In the genomic region with DNA sequence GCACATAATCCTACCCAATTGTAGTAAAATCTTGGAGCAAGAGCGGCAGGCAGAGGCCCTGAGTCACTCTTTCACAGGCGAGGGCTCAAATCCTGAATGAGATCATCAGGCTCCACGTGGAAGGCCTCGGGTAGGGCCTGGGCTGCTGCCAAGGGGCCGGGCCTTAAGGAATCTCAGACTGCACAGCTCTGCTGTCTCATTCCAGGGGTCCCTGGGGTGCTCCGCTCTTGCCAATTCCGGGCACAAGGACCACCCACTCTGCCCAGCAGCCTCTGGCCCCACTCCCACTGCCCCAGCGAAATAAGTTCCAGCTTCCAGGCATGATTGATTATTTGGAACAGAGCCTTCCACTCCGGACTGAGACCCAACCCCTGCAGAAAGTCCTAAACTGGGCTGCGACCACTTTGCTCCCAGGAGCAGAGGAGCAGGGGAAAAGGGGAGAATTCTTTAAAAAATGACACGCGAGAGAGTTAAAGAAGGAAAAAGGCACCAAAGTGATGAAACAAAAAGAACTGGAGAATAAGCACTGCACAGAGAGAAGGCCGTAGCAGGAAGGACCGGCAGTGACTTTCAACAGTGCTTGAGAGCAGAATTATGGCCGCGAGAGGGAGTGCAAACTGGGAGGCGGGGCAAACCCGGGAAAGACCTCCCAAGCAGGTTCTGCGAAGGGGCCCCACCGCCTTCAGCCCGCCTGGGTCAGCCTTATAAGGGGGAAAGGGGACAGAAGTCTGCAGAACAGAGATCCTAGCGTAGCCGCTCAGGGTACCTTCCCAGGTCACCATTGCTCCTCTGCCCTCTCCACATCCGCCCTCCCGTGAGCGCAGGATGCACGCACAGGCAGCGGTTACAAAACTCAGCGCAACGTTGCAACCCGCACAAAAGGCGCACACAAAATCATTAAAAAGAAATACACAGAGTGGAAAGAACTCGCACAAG, we compare ENCODE assay signal across 2 cellular contexts.
TF ChIP-seq lines count a peak whose summit lies in the region.

No MANE protein-coding gene starts in this region.

TF ChIP-seq in SK-N-SH, 30 proteins besides CTCF, POLR2A, EP300 and RAD21 (continued from another document):
- TF ChIP-seq, protein P1, sequence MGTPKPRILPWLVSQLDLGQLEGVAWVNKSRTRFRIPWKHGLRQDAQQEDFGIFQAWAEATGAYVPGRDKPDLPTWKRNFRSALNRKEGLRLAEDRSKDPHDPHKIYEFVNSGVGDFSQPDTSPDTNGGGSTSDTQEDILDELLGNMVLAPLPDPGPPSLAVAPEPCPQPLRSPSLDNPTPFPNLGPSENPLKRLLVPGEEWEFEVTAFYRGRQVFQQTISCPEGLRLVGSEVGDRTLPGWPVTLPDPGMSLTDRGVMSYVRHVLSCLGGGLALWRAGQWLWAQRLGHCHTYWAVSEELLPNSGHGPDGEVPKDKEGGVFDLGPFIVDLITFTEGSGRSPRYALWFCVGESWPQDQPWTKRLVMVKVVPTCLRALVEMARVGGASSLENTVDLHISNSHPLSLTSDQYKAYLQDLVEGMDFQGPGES (IDR thresholded peaks at IDR 0.05; ENCODE audit: low read depth, low read length), result no peak
- TF ChIP-seq YY1 (IDR thresholded peaks at IDR 0.05; ENCODE audit: low read depth) (peak; percentile 39; the same call in 1 of the 2 replicates), ZBTB33 (IDR thresholded peaks at IDR 0.05; ENCODE audit: borderline replicate concordance, low read depth) (0 out of 2 replicates have a peak, but pooled peaks have one; percentile 58), TCF12 (IDR thresholded peaks at IDR 0.05) (peak; percentile 42; the same call in 1 of the 2 replicates), NFIC (IDR thresholded peaks at IDR 0.05; ENCODE audit: borderline replicate concordance) (peak; percentile 81), NRF1 (IDR thresholded peaks at IDR 0.05; ENCODE audit: low read depth, low read length) (no peak), PBX3 (IDR thresholded peaks at IDR 0.05) (peak; percentile 82), RFX5 (IDR thresholded peaks at IDR 0.05; ENCODE audit: low read length) (no peak), EZH2phosphoT487 (IDR thresholded peaks at IDR 0.05; ENCODE audit: borderline replicate concordance, low read depth) (no peak), USF1 (IDR thresholded peaks at IDR 0.05; ENCODE audit: borderline replicate concordance, low read depth) (peak; percentile 64), TEAD4 (IDR thresholded peaks at IDR 0.05; ENCODE audit: borderline replicate concordance, insufficient read depth) (0 out of 2 replicates have a peak, but pooled peaks have one; percentile 22), FOSL2 (IDR thresholded peaks at IDR 0.05; ENCODE audit: borderline replicate concordance, low read depth) (peak; percentile 78; the same call in 1 of the 2 replicates), JUND (IDR thresholded peaks at IDR 0.05) (peak; percentile 77)
- TF ChIP-seq, protein P2, sequence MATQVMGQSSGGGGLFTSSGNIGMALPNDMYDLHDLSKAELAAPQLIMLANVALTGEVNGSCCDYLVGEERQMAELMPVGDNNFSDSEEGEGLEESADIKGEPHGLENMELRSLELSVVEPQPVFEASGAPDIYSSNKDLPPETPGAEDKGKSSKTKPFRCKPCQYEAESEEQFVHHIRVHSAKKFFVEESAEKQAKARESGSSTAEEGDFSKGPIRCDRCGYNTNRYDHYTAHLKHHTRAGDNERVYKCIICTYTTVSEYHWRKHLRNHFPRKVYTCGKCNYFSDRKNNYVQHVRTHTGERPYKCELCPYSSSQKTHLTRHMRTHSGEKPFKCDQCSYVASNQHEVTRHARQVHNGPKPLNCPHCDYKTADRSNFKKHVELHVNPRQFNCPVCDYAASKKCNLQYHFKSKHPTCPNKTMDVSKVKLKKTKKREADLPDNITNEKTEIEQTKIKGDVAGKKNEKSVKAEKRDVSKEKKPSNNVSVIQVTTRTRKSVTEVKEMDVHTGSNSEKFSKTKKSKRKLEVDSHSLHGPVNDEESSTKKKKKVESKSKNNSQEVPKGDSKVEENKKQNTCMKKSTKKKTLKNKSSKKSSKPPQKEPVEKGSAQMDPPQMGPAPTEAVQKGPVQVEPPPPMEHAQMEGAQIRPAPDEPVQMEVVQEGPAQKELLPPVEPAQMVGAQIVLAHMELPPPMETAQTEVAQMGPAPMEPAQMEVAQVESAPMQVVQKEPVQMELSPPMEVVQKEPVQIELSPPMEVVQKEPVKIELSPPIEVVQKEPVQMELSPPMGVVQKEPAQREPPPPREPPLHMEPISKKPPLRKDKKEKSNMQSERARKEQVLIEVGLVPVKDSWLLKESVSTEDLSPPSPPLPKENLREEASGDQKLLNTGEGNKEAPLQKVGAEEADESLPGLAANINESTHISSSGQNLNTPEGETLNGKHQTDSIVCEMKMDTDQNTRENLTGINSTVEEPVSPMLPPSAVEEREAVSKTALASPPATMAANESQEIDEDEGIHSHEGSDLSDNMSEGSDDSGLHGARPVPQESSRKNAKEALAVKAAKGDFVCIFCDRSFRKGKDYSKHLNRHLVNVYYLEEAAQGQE (IDR thresholded peaks at IDR 0.05; ENCODE audit: low read depth, low read length), result no peak
- TF ChIP-seq, protein P3, sequence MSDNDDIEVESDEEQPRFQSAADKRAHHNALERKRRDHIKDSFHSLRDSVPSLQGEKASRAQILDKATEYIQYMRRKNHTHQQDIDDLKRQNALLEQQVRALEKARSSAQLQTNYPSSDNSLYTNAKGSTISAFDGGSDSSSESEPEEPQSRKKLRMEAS (IDR thresholded peaks at IDR 0.05; ENCODE audit: low read depth), result peak; percentile 98

TF ChIP-seq in liver, 16 proteins besides CTCF, POLR2A, EP300 and RAD21 (continued from another document):
- TF ChIP-seq ZBTB33 (IDR thresholded peaks at IDR 0.05), result no peak
- no peak for TF ChIP-seq EGR1 (IDR thresholded peaks at IDR 0.05; ENCODE audit: low read depth in 2 of 2)
- TF ChIP-seq, protein P4, sequence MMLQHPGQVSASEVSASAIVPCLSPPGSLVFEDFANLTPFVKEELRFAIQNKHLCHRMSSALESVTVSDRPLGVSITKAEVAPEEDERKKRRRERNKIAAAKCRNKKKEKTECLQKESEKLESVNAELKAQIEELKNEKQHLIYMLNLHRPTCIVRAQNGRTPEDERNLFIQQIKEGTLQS (IDR thresholded peaks at IDR 0.05), result peak; percentile 79
- no peak for TF ChIP-seq FOXA2 (IDR thresholded peaks at IDR 0.05)
- no peak for TF ChIP-seq GABPA (IDR thresholded peaks at IDR 0.05 in 1 of 2, conservative IDR thresholded peaks at IDR 0.05 in 1 of 2)
- no peak for TF ChIP-seq HNF4A (conservative IDR thresholded peaks at IDR 0.05)
- TF ChIP-seq, protein P2 (IDR thresholded peaks at IDR 0.05), result peak; percentile 7
- TF ChIP-seq SP1 (IDR thresholded peaks at IDR 0.05), result no peak
- no peak for TF ChIP-seq HNF4G (IDR thresholded peaks at IDR 0.05)
- no peak for TF ChIP-seq RXRA (IDR thresholded peaks at IDR 0.05)
- TF ChIP-seq YY1 (IDR thresholded peaks at IDR 0.05), result peak; percentile 77
- TF ChIP-seq FOXA1 (IDR thresholded peaks at IDR 0.05), result no peak
TF ChIP-seq in liver: peak in this region for 5.
